Comparison of ENCODE assay signal across 21 cellular contexts in genomic region chr1:164678289-164678688, GRCh38.
DNase-seq lines count a peak whose midpoint lies in the region; ATAC-seq and TF ChIP-seq lines count a peak whose summit lies in the region.
"Had no signal": no experiment of that assay in that cellular context is flagged by ENCODE, and none has a peak within 500 bp of the region (broad histone marks: within the 10 kb centered on the region; RNA-seq: fewer than 3 reads in every experiment).

No MANE protein-coding gene starts in this region.

- DNase-seq in GM03348 (ENCODE audit: low spot score): peak; percentile 29
- peak; percentile 16 for DNase-seq in fibroblast of villous mesenchyme (ENCODE audit: low read depth)
- DNase-seq in stimulated activated CD4-positive, alpha-beta T cell treated with anti-CD3 and anti-CD28 coated beads, Interleukin-2, amount 100 ng/mL, for 48 hours: no peak
- DNase-seq in RPMI8226: no peak
- DNase-seq in activated CD4-positive, alpha-beta memory T cell treated with anti-CD3 and anti-CD28 coated beads, Interleukin-2, amount 10 ng/mL, durations not matched to agents 7 days and 5 days: no peak
- no peak for DNase-seq in left ventricle myocardium superior
- DNase-seq: Caco-2; CD4-positive, alpha-beta memory T cell; DMS 273 treated with DMSO at 0.1 percent for 48 hours; DND-41; MG63; NCI-H1417; NCI-H187; NCI-H446; NCI-H526; OCI-M1; Right ventricle myocardium superior had no signal

- peak overlapping the region in 3 of 5 experiments; percentile 16 to 43 (median 32) for H3K27ac Mint-ChIP-seq in brain
- H3K27ac Mint-ChIP-seq in activated CD4-positive, alpha-beta memory T cell treated with anti-CD3 and anti-CD28 coated beads, Interleukin-2, amount 10 ng/mL, durations not matched to agents 7 days and 5 days: no peak overlapping the region
- H3K27ac Mint-ChIP-seq: CD4-positive, alpha-beta memory T cell had no signal

- H3K27me3 Mint-ChIP-seq in brain: no peaks in the 10 kb centered on the region
- H3K27me3 Mint-ChIP-seq in activated CD4-positive, alpha-beta memory T cell treated with anti-CD3 and anti-CD28 coated beads, Interleukin-2, amount 10 ng/mL, durations not matched to agents 7 days and 5 days: no peaks in the 10 kb centered on the region
- H3K27me3 Mint-ChIP-seq: CD4-positive, alpha-beta memory T cell had no signal

- H3K4me3 ChIP-seq in fibroblast of villous mesenchyme (ENCODE audit: low read depth, low read length): no peak overlapping the region
- H3K4me3 ChIP-seq: A549, BLaER1, MG63 had no signal

- H3K4me1 Mint-ChIP-seq in brain: peaks cover 19% of the 10 kb centered on the region
- no peaks in the 10 kb centered on the region for H3K4me1 Mint-ChIP-seq in activated CD4-positive, alpha-beta memory T cell treated with anti-CD3 and anti-CD28 coated beads, Interleukin-2, amount 10 ng/mL, durations not matched to agents 7 days and 5 days
- H3K4me1 Mint-ChIP-seq: CD4-positive, alpha-beta memory T cell had no signal

- CTCF ChIA-PET in activated CD4-positive, alpha-beta memory T cell treated with anti-CD3 and anti-CD28 coated beads, Interleukin-2, amount 10 ng/mL, durations not matched to agents 7 days and 5 days (lab: Charles Lee): no interaction called here

- TF ChIP-seq CTCF in brain (conservative IDR thresholded peaks at IDR 0.05) (no peak), fibroblast of villous mesenchyme (IDR thresholded peaks at IDR 0.05; ENCODE audit: insufficient read depth, low read depth, low read length) (no peak)

- POLR2A ChIA-PET in activated CD4-positive, alpha-beta memory T cell treated with anti-CD3 and anti-CD28 coated beads, Interleukin-2, amount 10 ng/mL, durations not matched to agents 7 days and 5 days (lab: Charles Lee): no interaction called here

- no peaks in the 10 kb centered on the region for H3K9me3 Mint-ChIP-seq in brain
- no peaks in the 10 kb centered on the region for H3K9me3 Mint-ChIP-seq in activated CD4-positive, alpha-beta memory T cell treated with anti-CD3 and anti-CD28 coated beads, Interleukin-2, amount 10 ng/mL, durations not matched to agents 7 days and 5 days

- no peak for ATAC-seq in left ventricle myocardium superior
- ATAC-seq: A549 had no signal

- H3K27ac ChIP-seq in temporal lobe (ENCODE audit: low read depth, low read length): peak overlapping the region; percentile 28
- H3K27ac ChIP-seq: A549, BLaER1 had no signal

- no peak overlapping the region for H3K4me3 Mint-ChIP-seq in brain
- no peak overlapping the region for H3K4me3 Mint-ChIP-seq in activated CD4-positive, alpha-beta memory T cell treated with anti-CD3 and anti-CD28 coated beads, Interleukin-2, amount 10 ng/mL, durations not matched to agents 7 days and 5 days

- intact Hi-C loops in left ventricle myocardium superior (cut with micrococcal nuclease): no loop called here

- peaks cover 50% of the 10 kb centered on the region for H3K36me3 Mint-ChIP-seq in brain
- no peaks in the 10 kb centered on the region for H3K36me3 Mint-ChIP-seq in activated CD4-positive, alpha-beta memory T cell treated with anti-CD3 and anti-CD28 coated beads, Interleukin-2, amount 10 ng/mL, durations not matched to agents 7 days and 5 days (ENCODE audit: low read depth)
- H3K36me3 Mint-ChIP-seq: CD4-positive, alpha-beta memory T cell had no signal

Comparison
In these comparisons a context has a peak if more than half of its experiments do, and no peak if none do; other contexts are left out.
1. DNase-seq: peak in GM03348 (single experiment) and fibroblast of villous mesenchyme (single experiment); none in stimulated activated CD4-positive, alpha-beta T cell treated with anti-CD3 and anti-CD28 coated beads, Interleukin-2, amount 100 ng/mL, for 48 hours (0 of 2), RPMI8226 (single experiment), activated CD4-positive, alpha-beta memory T cell treated with anti-CD3 and anti-CD28 coated beads, Interleukin-2, amount 10 ng/mL, durations not matched to agents 7 days and 5 days (single experiment) and left ventricle myocardium superior (single experiment).